ENCODE assay signal across 5 cellular contexts in the genomic region with DNA sequence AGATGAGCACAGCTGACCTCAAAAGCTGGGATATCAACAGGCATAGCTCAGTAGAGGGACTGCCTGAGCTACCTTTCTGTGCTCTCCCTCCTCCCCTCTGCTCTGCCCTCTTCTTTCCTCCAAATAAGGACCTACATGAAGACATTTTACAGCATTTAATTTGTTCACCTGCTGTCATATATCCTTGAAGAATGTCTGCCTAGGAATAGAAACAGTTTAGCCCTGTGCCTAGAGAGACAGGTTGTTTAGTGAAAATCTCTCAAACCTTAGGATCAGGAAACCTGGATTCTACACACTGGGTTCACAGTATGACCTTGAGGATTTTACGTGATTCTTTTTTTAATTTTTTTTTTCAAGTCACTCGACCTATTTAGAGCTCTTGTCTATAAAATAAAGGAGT.
"Had no signal": no experiment of that assay in that cellular context is flagged by ENCODE, and none has a peak within 500 bp of the region (broad histone marks: within the 10 kb centered on the region; RNA-seq: fewer than 3 reads in every experiment).

No MANE protein-coding gene starts in this region.

- H3K4me3 ChIP-seq: K562 had no signal

- H3K27ac ChIP-seq: HL-60 had no signal

- DNase-seq: IMR-90, KBM-7, KG1 had no signal
